ENCODE assay signal across 8 cellular contexts in genomic region chr1:166340709-166341108, GRCh38.
"Had no signal": no experiment of that assay in that cellular context is flagged by ENCODE, and none has a peak within 500 bp of the region (broad histone marks: within the 10 kb centered on the region; RNA-seq: fewer than 3 reads in every experiment).

No MANE protein-coding gene starts in this region.

- H3K27ac ChIP-seq: KMS-11 had no signal

- H3K9ac ChIP-seq: KMS-11 had no signal

- DNase-seq: H9, HCEC 1CT, KBM-7 had no signal

- H3K4me2 ChIP-seq: GM23338, KMS-11 had no signal

- H3K4me3 ChIP-seq: GM23338 had no signal

- FAIRE-seq: H1, H54, HTR-8/SVneo had no signal

- H2AFZ ChIP-seq: GM23338 had no signal

- ATAC-seq: GM23338 had no signal
